Comparison of ENCODE assay signal across 1 cellular context in genomic region chr15:79310985-79311900, GRCh38.
A peak's percentile ranks its signal among the peaks of the same experiment; 100 is the strongest.
TF ChIP-seq lines count a peak whose summit lies in the region.

Gene TMED3 (plus strand): TSS chr15:79311112. CDS start chr15:79311250, 138 bp downstream.

TF ChIP-seq in H1, 55 proteins besides CTCF, POLR2A, EP300 and RAD21 (continued from another document):
- TF ChIP-seq, protein P1, sequence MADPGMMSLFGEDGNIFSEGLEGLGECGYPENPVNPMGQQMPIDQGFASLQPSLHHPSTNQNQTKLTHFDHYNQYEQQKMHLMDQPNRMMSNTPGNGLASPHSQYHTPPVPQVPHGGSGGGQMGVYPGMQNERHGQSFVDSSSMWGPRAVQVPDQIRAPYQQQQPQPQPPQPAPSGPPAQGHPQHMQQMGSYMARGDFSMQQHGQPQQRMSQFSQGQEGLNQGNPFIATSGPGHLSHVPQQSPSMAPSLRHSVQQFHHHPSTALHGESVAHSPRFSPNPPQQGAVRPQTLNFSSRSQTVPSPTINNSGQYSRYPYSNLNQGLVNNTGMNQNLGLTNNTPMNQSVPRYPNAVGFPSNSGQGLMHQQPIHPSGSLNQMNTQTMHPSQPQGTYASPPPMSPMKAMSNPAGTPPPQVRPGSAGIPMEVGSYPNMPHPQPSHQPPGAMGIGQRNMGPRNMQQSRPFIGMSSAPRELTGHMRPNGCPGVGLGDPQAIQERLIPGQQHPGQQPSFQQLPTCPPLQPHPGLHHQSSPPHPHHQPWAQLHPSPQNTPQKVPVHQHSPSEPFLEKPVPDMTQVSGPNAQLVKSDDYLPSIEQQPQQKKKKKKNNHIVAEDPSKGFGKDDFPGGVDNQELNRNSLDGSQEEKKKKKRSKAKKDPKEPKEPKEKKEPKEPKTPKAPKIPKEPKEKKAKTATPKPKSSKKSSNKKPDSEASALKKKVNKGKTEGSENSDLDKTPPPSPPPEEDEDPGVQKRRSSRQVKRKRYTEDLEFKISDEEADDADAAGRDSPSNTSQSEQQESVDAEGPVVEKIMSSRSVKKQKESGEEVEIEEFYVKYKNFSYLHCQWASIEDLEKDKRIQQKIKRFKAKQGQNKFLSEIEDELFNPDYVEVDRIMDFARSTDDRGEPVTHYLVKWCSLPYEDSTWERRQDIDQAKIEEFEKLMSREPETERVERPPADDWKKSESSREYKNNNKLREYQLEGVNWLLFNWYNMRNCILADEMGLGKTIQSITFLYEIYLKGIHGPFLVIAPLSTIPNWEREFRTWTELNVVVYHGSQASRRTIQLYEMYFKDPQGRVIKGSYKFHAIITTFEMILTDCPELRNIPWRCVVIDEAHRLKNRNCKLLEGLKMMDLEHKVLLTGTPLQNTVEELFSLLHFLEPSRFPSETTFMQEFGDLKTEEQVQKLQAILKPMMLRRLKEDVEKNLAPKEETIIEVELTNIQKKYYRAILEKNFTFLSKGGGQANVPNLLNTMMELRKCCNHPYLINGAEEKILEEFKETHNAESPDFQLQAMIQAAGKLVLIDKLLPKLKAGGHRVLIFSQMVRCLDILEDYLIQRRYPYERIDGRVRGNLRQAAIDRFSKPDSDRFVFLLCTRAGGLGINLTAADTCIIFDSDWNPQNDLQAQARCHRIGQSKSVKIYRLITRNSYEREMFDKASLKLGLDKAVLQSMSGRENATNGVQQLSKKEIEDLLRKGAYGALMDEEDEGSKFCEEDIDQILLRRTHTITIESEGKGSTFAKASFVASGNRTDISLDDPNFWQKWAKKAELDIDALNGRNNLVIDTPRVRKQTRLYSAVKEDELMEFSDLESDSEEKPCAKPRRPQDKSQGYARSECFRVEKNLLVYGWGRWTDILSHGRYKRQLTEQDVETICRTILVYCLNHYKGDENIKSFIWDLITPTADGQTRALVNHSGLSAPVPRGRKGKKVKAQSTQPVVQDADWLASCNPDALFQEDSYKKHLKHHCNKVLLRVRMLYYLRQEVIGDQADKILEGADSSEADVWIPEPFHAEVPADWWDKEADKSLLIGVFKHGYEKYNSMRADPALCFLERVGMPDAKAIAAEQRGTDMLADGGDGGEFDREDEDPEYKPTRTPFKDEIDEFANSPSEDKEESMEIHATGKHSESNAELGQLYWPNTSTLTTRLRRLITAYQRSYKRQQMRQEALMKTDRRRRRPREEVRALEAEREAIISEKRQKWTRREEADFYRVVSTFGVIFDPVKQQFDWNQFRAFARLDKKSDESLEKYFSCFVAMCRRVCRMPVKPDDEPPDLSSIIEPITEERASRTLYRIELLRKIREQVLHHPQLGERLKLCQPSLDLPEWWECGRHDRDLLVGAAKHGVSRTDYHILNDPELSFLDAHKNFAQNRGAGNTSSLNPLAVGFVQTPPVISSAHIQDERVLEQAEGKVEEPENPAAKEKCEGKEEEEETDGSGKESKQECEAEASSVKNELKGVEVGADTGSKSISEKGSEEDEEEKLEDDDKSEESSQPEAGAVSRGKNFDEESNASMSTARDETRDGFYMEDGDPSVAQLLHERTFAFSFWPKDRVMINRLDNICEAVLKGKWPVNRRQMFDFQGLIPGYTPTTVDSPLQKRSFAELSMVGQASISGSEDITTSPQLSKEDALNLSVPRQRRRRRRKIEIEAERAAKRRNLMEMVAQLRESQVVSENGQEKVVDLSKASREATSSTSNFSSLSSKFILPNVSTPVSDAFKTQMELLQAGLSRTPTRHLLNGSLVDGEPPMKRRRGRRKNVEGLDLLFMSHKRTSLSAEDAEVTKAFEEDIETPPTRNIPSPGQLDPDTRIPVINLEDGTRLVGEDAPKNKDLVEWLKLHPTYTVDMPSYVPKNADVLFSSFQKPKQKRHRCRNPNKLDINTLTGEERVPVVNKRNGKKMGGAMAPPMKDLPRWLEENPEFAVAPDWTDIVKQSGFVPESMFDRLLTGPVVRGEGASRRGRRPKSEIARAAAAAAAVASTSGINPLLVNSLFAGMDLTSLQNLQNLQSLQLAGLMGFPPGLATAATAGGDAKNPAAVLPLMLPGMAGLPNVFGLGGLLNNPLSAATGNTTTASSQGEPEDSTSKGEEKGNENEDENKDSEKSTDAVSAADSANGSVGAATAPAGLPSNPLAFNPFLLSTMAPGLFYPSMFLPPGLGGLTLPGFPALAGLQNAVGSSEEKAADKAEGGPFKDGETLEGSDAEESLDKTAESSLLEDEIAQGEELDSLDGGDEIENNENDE (IDR thresholded peaks at IDR 0.05; ENCODE audit: insufficient replicate concordance, low read length): no peak
- TF ChIP-seq CBX5 (IDR thresholded peaks at IDR 0.05; ENCODE audit: low read depth, low read length) (no peak), BRCA1 (IDR thresholded peaks at IDR 0.05; ENCODE audit: low read depth, low read length) (no peak), E2F6 (IDR thresholded peaks at IDR 0.05) (peak; percentile 70), BACH1 (IDR thresholded peaks at IDR 0.05; ENCODE audit: low read length) (no peak), TCF12 (IDR thresholded peaks at IDR 0.05; ENCODE audit: low read depth, low read length) (no peak), ASH2L (IDR thresholded peaks at IDR 0.05; ENCODE audit: low read length) (peak; percentile 84), TAF7 (optimal IDR thresholded peaks at IDR 0.05; ENCODE audit: borderline replicate concordance, low read depth, low read length) (peak; percentile 43), PHF8 (conservative IDR thresholded peaks at IDR 0.05; ENCODE audit: low read depth, low read length) (peak; percentile 69), CHD1 (IDR thresholded peaks at IDR 0.05; ENCODE audit: low read depth, low read length) (no peak), POLR2AphosphoS5 (IDR thresholded peaks at IDR 0.05; ENCODE audit: low read depth, low read length) (peak; percentile 71; the same call in 1 of the 2 replicates), RBBP5 (IDR thresholded peaks at IDR 0.05; ENCODE audit: borderline replicate concordance, low read depth, low read length) (peak; percentile 81), FOSL1 (IDR thresholded peaks at IDR 0.05; ENCODE audit: insufficient read depth, low read depth, low read length) (no peak), KDM5A (IDR thresholded peaks at IDR 0.05; ENCODE audit: low read length) (no peak), RXRA (IDR thresholded peaks at IDR 0.05; ENCODE audit: insufficient read depth, low read depth, low read length) (no peak), NRF1 (IDR thresholded peaks at IDR 0.05; ENCODE audit: low read depth, low read length) (peak; percentile 68), GABPA (IDR thresholded peaks at IDR 0.05; ENCODE audit: borderline replicate concordance, insufficient read depth, low read length) (peak; percentile 54; the same call in 1 of the 2 replicates), POU5F1 (IDR thresholded peaks at IDR 0.05; ENCODE audit: low read depth, low read length) (no peak), USF2 (IDR thresholded peaks at IDR 0.05; ENCODE audit: low read length) (no peak)
